1 cellular context compared by ENCODE assay signal in the genomic region with DNA sequence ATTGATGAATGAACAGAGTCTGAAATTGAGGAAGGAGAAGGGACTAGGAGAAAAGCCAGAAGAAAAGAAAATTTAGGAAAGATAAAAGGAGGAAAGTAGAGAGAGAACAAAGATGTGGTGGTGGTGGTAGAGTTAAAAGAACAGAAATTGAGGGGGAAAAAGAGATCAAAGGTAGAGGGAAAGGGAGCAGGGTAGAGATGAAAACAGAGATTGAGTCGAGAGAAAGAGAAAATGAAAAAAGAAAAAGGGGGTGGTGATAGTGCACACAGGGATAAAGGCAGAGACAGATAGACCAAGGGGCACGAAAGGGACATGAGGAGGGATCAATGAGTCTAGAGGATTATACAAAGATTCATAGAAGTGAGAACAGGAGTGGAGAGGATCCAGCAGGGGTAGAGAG.
TF ChIP-seq lines count a peak whose summit lies in the region.

No MANE protein-coding gene starts in this region.

TF ChIP-seq in K562, 482 proteins besides CTCF, POLR2A, EP300 and RAD21:
- TF ChIP-seq ZNF512 (tag; IDR thresholded peaks at IDR 0.05) (peak; percentile 95), TCF3 (CRISPR knock-in tag; IDR thresholded peaks at IDR 0.05) (no peak)
